In genomic region chr20:16620961-16621360, GRCh38 we compare ENCODE assay signal across 22 cellular contexts. TPM values are rescaled to one million over a fixed set of nuclear protein-coding genes. Genes with fewer than 3 reads are reported as not detected.
DNase-seq lines count a peak whose midpoint lies in the region; ATAC-seq and TF ChIP-seq lines count a peak whose summit lies in the region.
"Had no signal": no experiment of that assay in that cellular context is flagged by ENCODE, and none has a peak within 500 bp of the region (broad histone marks: within the 10 kb centered on the region; RNA-seq: fewer than 3 reads in every experiment).

No MANE protein-coding gene starts in this region.

- H3K79me2 ChIP-seq in hepatocyte = no peaks in the 10 kb centered on the region

- no peak overlapping the region for H3K4me3 ChIP-seq in hepatocyte
- H3K4me3 ChIP-seq: A549; BLaER1 treated with 17β-estradiol and CSF1 and Interleukin-3, amounts not matched to agents 10 nM and 100 nM; GM12878 had no signal

- H3K9me3 Mint-ChIP-seq in mesothelial cell of epicardium = peaks cover 27% of the 10 kb centered on the region

- DNase-seq in ELF-1 (ENCODE audit: low read depth, low spot score) (peak; percentile 71), hepatocyte (ENCODE audit: low spot score) (no peak), mesothelial cell of epicardium (ENCODE audit: low spot score in 2 of 2, unreplicated experiment in 2 of 2) (no peak), NCI-H345 (lab: John Stamatoyannopoulos, UW) (no peak), DMS153 (lab: John Stamatoyannopoulos, UW) (no peak)
- no peak for DNase-seq in stimulated activated CD4-positive, alpha-beta T cell treated with anti-CD3 and anti-CD28 coated beads, Interleukin-4, amount 100 ng/mL, for 1 hour
- DNase-seq: 8988T; ACHN; AML-193; BE2C; Calu3; CD4-positive, alpha-beta T cell; DND-41; GDM1; GOT3; HCEC 1CT had no signal

- WGBS in hepatocyte (ENCODE audit: low lambda C conversion rate, missing lambda C conversion rate) = 34% methylated on average over 5 of the region's 5 CpGs

- no peaks in the 10 kb centered on the region for H3K9me3 ChIP-seq in hepatocyte (ENCODE audit: low read depth)
- H3K9me3 ChIP-seq: BE2C had no signal

- H3K4me1 Mint-ChIP-seq in mesothelial cell of epicardium = peaks cover 16% of the 10 kb centered on the region
- H3K4me1 Mint-ChIP-seq: CD14-positive monocyte; CD8-positive, alpha-beta memory T cell had no signal

- H3K9me2 ChIP-seq in hepatocyte (replicated peaks; ENCODE audit: insufficient read depth) = no peaks in the 10 kb centered on the region

- ATAC-seq in GM18517 (IDR thresholded peaks at IDR 0.05; ENCODE audit: unreplicated experiment) = no peak
- ATAC-seq: A549, GM12878 had no signal

- H4K20me1 ChIP-seq in hepatocyte (ENCODE audit: insufficient read depth, poor library complexity, severe bottlenecking) = no peaks in the 10 kb centered on the region
- H4K20me1 ChIP-seq: BLaER1 treated with 17β-estradiol and CSF1 and Interleukin-3, amounts not matched to agents 10 nM and 100 nM had no signal

- H3K27ac ChIP-seq in hepatocyte = peak overlapping the region; percentile 47
- H3K27ac ChIP-seq: A549; BLaER1 treated with 17β-estradiol and CSF1 and Interleukin-3, amounts not matched to agents 10 nM and 100 nM had no signal

- no peak overlapping the region for H2AFZ ChIP-seq in hepatocyte

- H3K27me3 Mint-ChIP-seq in mesothelial cell of epicardium (ENCODE audit: low read depth) = no peaks in the 10 kb centered on the region
- H3K27me3 Mint-ChIP-seq: CD4-positive, alpha-beta T cell had no signal

- H3K27me3 ChIP-seq in hepatocyte = no peaks in the 10 kb centered on the region
- H3K27me3 ChIP-seq: BE2C; BLaER1 treated with 17β-estradiol and CSF1 and Interleukin-3, amounts not matched to agents 10 nM and 100 nM had no signal

- TF ChIP-seq CTCF in hepatocyte (IDR thresholded peaks at IDR 0.05; ENCODE audit: poor library complexity) (no peak), mesothelial cell of epicardium (IDR thresholded peaks at IDR 0.05; ENCODE audit: unreplicated experiment) (no peak)

- no peaks in the 10 kb centered on the region for H3K36me3 ChIP-seq in hepatocyte (replicated peaks; ENCODE audit: insufficient read depth, low read depth)
- H3K36me3 ChIP-seq: BE2C; BLaER1 treated with 17β-estradiol and CSF1 and Interleukin-3, amounts not matched to agents 10 nM and 100 nM had no signal

- H3K4me2 ChIP-seq in hepatocyte = no peak overlapping the region
- H3K4me2 ChIP-seq: A549; BLaER1 treated with 17β-estradiol and CSF1 and Interleukin-3, amounts not matched to agents 10 nM and 100 nM had no signal

- peaks cover 5% of the 10 kb centered on the region for H3K36me3 Mint-ChIP-seq in mesothelial cell of epicardium
- H3K36me3 Mint-ChIP-seq: CD14-positive monocyte had no signal

- H3K4me3 Mint-ChIP-seq in mesothelial cell of epicardium = no peak overlapping the region
- H3K4me3 Mint-ChIP-seq: CD14-positive monocyte; CD4-positive, alpha-beta T cell; CD8-positive, alpha-beta memory T cell had no signal

- peaks cover 5% of the 10 kb centered on the region for H3K4me1 ChIP-seq in hepatocyte (ENCODE audit: insufficient read depth)
- H3K4me1 ChIP-seq: A549 had no signal

- H3K27ac Mint-ChIP-seq in mesothelial cell of epicardium = peak overlapping the region; percentile 88
- H3K27ac Mint-ChIP-seq: CD14-positive monocyte; CD4-positive, alpha-beta T cell; CD8-positive, alpha-beta memory T cell had no signal

RNA-seq across cellular contexts. Expression of gene KIF16B, which starts 47.7 kb away (rescaled TPM):
- total RNA-seq in hepatocyte = 18.3 and 21.8 TPM in 2 replicates
- 8.5 and 9.3 TPM in 2 replicates for polyA plus RNA-seq in hepatocyte
- 12.8 to 13.9 TPM (median 12.9 TPM) in 3 replicates for total RNA-seq in mesothelial cell of epicardium
